In genomic region chr4:146132445-146132844, GRCh38 we compare ENCODE assay signal across 1 cellular context.
TF ChIP-seq lines count a peak whose summit lies in the region.

No MANE protein-coding gene starts in this region.

TF ChIP-seq in GM23338, 12 proteins besides CTCF, POLR2A, EP300 and RAD21 (continued from another document):
- TF ChIP-seq ZNF462 (CRISPR knock-in tag; IDR thresholded peaks at IDR 0.05) (no peak), EZH2phosphoT487 (IDR thresholded peaks at IDR 0.05; ENCODE audit: unreplicated experiment) (no peak), CREB1 (CRISPR knock-in tag; IDR thresholded peaks at IDR 0.05; ENCODE audit: low read depth) (no peak), ZNF114 (CRISPR knock-in tag; IDR thresholded peaks at IDR 0.05) (no peak), STAT1 (IDR thresholded peaks at IDR 0.05; ENCODE audit: unreplicated experiment) (no peak), ETS1 (IDR thresholded peaks at IDR 0.05) (no peak), EZH2 (IDR thresholded peaks at IDR 0.05; ENCODE audit: low read depth, unreplicated experiment) (no peak), REST (IDR thresholded peaks at IDR 0.05; ENCODE audit: unreplicated experiment) (no peak)
